19 cellular contexts compared by ENCODE assay signal in genomic region chr3:123498761-123499160, GRCh38. TPM values are rescaled to one million over a fixed set of nuclear protein-coding genes. Genes with fewer than 3 reads are reported as not detected.
"Had no signal": no experiment of that assay in that cellular context is flagged by ENCODE, and none has a peak within 500 bp of the region (broad histone marks: within the 10 kb centered on the region; RNA-seq: fewer than 3 reads in every experiment).

No MANE protein-coding gene starts in this region.

- H3K9me3 Mint-ChIP-seq: activated CD8-positive, alpha-beta T cell treated with anti-CD3 and anti-CD28 coated beads for 36 hours; activated naive CD8-positive, alpha-beta T cell treated with anti-CD3 and anti-CD28 coated beads, Interleukin-2, amount 10 ng/mL, durations not matched to agents 7 days and 5 days; activated T-cell treated with anti-CD3 and anti-CD28 coated beads, Interleukin-2, amount 50 U/mL, for 72 hours; brain; T-helper 1 cell treated with Interleukin-12 subunit alpha and Interleukin-12 subunit beta and Interleukin-4 antibody, amounts not matched to agents 30 μg/mL and 1 μg/mL, for 36 hours had no signal

- H3K4me1 ChIP-seq: Peyer's patch, SJCRH30 had no signal

- H3K27ac ChIP-seq: Peyer's patch, RWPE1, SJCRH30 had no signal

- H3K27me3 Mint-ChIP-seq: activated CD8-positive, alpha-beta T cell treated with anti-CD3 and anti-CD28 coated beads for 36 hours; activated naive CD8-positive, alpha-beta T cell treated with anti-CD3 and anti-CD28 coated beads, Interleukin-2, amount 10 ng/mL, durations not matched to agents 7 days and 5 days; brain had no signal

- H3K27me3 ChIP-seq: Peyer's patch, SJCRH30 had no signal

- H3K9me3 ChIP-seq: Peyer's patch, SJCRH30 had no signal

- H3K27ac Mint-ChIP-seq: activated CD8-positive, alpha-beta T cell treated with anti-CD3 and anti-CD28 coated beads for 36 hours; activated naive CD8-positive, alpha-beta T cell treated with anti-CD3 and anti-CD28 coated beads, Interleukin-2, amount 10 ng/mL, durations not matched to agents 7 days and 5 days; activated T-cell treated with anti-CD3 and anti-CD28 coated beads, Interleukin-2, amount 50 U/mL, for 72 hours; T-helper 1 cell treated with Interleukin-12 subunit alpha and Interleukin-12 subunit beta and Interleukin-4 antibody, amounts not matched to agents 30 μg/mL and 1 μg/mL, for 36 hours had no signal

- H3K4me3 Mint-ChIP-seq: activated CD8-positive, alpha-beta T cell treated with anti-CD3 and anti-CD28 coated beads for 36 hours; activated naive CD8-positive, alpha-beta T cell treated with anti-CD3 and anti-CD28 coated beads, Interleukin-2, amount 10 ng/mL, durations not matched to agents 7 days and 5 days; activated T-cell treated with anti-CD3 and anti-CD28 coated beads, Interleukin-2, amount 50 U/mL, for 72 hours; brain; T-helper 1 cell treated with Interleukin-12 subunit alpha and Interleukin-12 subunit beta and Interleukin-4 antibody, amounts not matched to agents 30 μg/mL and 1 μg/mL, for 36 hours had no signal

- DNase-seq: activated CD4-positive, alpha-beta T cell treated with anti-CD3 and anti-CD28 coated beads for 4 hours; activated CD8-positive, alpha-beta memory T cell treated with anti-CD3 and anti-CD28 coated beads, Interleukin-2, amount 50 U/mL, for 4 hours; activated CD8-positive, alpha-beta T cell treated with anti-CD3 and anti-CD28 coated beads for 36 hours; activated naive CD4-positive, alpha-beta T cell treated with anti-CD3 and anti-CD28 coated beads, Interleukin-2, amount 50 U/mL, for 16 hours; activated naive CD8-positive, alpha-beta T cell treated with anti-CD3 and anti-CD28 coated beads, Interleukin-2, amount 10 ng/mL, durations not matched to agents 7 days and 5 days; activated T-cell treated with anti-CD3 and anti-CD28 coated beads, Interleukin-2, amount 50 U/mL, for 72 hours; KG1; NCI-H1092; NCI-H1417; NCI-H1930; NCI-H345; NCI-H510A treated with DMSO at 0.1 percent for 48 hours; Peyer's patch; Right ventricle myocardium superior; SJCRH30 had no signal

- H3K4me1 Mint-ChIP-seq: activated naive CD8-positive, alpha-beta T cell treated with anti-CD3 and anti-CD28 coated beads, Interleukin-2, amount 10 ng/mL, durations not matched to agents 7 days and 5 days had no signal

- H3K4me3 ChIP-seq: Peyer's patch, SJCRH30 had no signal

RNA-seq across cellular contexts. Expression of gene ADCY5, which starts 49.9 kb away (rescaled TPM):
- total RNA-seq: activated CD8-positive, alpha-beta T cell treated with anti-CD3 and anti-CD28 coated beads for 36 hours; activated naive CD8-positive, alpha-beta T cell treated with anti-CD3 and anti-CD28 coated beads, Interleukin-2, amount 10 ng/mL, durations not matched to agents 7 days and 5 days; activated T-cell treated with anti-CD3 and anti-CD28 coated beads, Interleukin-2, amount 50 U/mL, for 72 hours; M059J had no signal
